Comparison of ENCODE assay signal across 1 cellular context in the genomic region with DNA sequence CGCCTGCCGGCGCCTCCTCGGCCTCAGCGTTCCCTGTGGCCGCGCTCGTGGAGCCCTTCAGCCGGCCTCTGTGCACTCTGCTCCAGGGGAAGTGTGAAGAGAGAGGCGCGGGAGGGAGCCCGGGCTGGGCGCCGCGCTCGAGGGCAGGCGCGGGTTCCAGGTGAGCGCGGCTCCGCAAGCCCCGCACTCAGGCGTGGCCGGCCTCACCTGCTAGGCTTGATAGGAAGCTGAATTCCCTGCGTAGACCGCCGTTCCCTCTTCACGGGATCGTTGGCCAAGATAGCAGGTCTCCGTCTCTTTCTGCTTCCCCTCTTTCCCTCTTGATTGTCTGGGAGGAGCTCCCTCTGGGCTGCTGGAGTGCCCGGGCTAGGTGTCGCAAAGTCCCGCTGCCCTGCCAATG.
TF ChIP-seq lines count a peak whose summit lies in the region.

No MANE protein-coding gene starts in this region.

TF ChIP-seq in HEK293, 187 proteins besides CTCF, POLR2A, EP300 and RAD21 (continued from another document):
- TF ChIP-seq, protein P1, sequence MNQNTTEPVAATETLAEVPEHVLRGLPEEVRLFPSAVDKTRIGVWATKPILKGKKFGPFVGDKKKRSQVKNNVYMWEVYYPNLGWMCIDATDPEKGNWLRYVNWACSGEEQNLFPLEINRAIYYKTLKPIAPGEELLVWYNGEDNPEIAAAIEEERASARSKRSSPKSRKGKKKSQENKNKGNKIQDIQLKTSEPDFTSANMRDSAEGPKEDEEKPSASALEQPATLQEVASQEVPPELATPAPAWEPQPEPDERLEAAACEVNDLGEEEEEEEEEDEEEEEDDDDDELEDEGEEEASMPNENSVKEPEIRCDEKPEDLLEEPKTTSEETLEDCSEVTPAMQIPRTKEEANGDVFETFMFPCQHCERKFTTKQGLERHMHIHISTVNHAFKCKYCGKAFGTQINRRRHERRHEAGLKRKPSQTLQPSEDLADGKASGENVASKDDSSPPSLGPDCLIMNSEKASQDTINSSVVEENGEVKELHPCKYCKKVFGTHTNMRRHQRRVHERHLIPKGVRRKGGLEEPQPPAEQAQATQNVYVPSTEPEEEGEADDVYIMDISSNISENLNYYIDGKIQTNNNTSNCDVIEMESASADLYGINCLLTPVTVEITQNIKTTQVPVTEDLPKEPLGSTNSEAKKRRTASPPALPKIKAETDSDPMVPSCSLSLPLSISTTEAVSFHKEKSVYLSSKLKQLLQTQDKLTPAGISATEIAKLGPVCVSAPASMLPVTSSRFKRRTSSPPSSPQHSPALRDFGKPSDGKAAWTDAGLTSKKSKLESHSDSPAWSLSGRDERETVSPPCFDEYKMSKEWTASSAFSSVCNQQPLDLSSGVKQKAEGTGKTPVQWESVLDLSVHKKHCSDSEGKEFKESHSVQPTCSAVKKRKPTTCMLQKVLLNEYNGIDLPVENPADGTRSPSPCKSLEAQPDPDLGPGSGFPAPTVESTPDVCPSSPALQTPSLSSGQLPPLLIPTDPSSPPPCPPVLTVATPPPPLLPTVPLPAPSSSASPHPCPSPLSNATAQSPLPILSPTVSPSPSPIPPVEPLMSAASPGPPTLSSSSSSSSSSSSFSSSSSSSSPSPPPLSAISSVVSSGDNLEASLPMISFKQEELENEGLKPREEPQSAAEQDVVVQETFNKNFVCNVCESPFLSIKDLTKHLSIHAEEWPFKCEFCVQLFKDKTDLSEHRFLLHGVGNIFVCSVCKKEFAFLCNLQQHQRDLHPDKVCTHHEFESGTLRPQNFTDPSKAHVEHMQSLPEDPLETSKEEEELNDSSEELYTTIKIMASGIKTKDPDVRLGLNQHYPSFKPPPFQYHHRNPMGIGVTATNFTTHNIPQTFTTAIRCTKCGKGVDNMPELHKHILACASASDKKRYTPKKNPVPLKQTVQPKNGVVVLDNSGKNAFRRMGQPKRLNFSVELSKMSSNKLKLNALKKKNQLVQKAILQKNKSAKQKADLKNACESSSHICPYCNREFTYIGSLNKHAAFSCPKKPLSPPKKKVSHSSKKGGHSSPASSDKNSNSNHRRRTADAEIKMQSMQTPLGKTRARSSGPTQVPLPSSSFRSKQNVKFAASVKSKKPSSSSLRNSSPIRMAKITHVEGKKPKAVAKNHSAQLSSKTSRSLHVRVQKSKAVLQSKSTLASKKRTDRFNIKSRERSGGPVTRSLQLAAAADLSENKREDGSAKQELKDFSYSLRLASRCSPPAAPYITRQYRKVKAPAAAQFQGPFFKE (tag by site-specific recombination; IDR thresholded peaks at IDR 0.05; ENCODE audit: borderline replicate concordance), result no peak
- TF ChIP-seq SP7 (tag by site-specific recombination; IDR thresholded peaks at IDR 0.05) (no peak), ZNF529 (tag by site-specific recombination; IDR thresholded peaks at IDR 0.05; ENCODE audit: insufficient replicate concordance) (no peak), ZBTB17 (tag by site-specific recombination; IDR thresholded peaks at IDR 0.05) (0 out of 2 replicates have a peak, but pooled peaks have one; percentile 35), ZNF132 (tag by site-specific recombination; IDR thresholded peaks at IDR 0.05; ENCODE audit: borderline replicate concordance) (no peak), ZNF777 (tag by site-specific recombination; IDR thresholded peaks at IDR 0.05; ENCODE audit: borderline replicate concordance) (no peak), ZBTB20 (tag by site-specific recombination; IDR thresholded peaks at IDR 0.05) (peak; percentile 64), ZXDB (tag by site-specific recombination; IDR thresholded peaks at IDR 0.05) (no peak), ZNF830 (tag by site-specific recombination; IDR thresholded peaks at IDR 0.05; ENCODE audit: low read depth) (no peak), ZNF660 (tag by site-specific recombination; IDR thresholded peaks at IDR 0.05) (peak; percentile 37; the same call in 1 of the 2 replicates), ZNF768 (tag by site-specific recombination; IDR thresholded peaks at IDR 0.05) (no peak), ZNF776 (tag by site-specific recombination; IDR thresholded peaks at IDR 0.05; ENCODE audit: borderline replicate concordance) (no peak), ZNF335 (tag by site-specific recombination; conservative IDR thresholded peaks at IDR 0.05) (0 out of 2 replicates have a peak, but pooled peaks have one; percentile 10), ZNF202 (tag by site-specific recombination; IDR thresholded peaks at IDR 0.05; ENCODE audit: borderline replicate concordance) (no peak), BCL11A (tag by site-specific recombination; IDR thresholded peaks at IDR 0.05; ENCODE audit: low read depth) (no peak), TCF7L2 (IDR thresholded peaks at IDR 0.05; ENCODE audit: borderline replicate concordance, low read depth, low read length) (no peak), GLIS2 (tag by site-specific recombination; IDR thresholded peaks at IDR 0.05) (no peak), ZNF350 (tag by site-specific recombination; IDR thresholded peaks at IDR 0.05) (no peak), ZIC2 (tag by site-specific recombination; IDR thresholded peaks at IDR 0.05) (no peak), ZNF658 (tag by site-specific recombination; IDR thresholded peaks at IDR 0.05) (no peak), ZBTB8A (tag by site-specific recombination; IDR thresholded peaks at IDR 0.05) (peak; percentile 37; the same call in 1 of the 2 replicates), MEIS1 (CRISPR knock-in tag; IDR thresholded peaks at IDR 0.05; ENCODE audit: borderline replicate concordance) (no peak), ZNF426 (tag by site-specific recombination; IDR thresholded peaks at IDR 0.05) (no peak), ZNF274 (IDR thresholded peaks at IDR 0.05; ENCODE audit: low read length) (no peak), ZNF274 (tag by site-specific recombination; IDR thresholded peaks at IDR 0.05; ENCODE audit: borderline replicate concordance) (no peak), ZNF248 (tag by site-specific recombination; IDR thresholded peaks at IDR 0.05) (no peak), ZNF175 (tag by site-specific recombination; IDR thresholded peaks at IDR 0.05) (no peak), TSHZ1 (tag by site-specific recombination; IDR thresholded peaks at IDR 0.05; ENCODE audit: borderline replicate concordance) (no peak), ZBTB7A (tag by site-specific recombination; IDR thresholded peaks at IDR 0.05; ENCODE audit: low read depth) (no peak), ZNF211 (tag by site-specific recombination; IDR thresholded peaks at IDR 0.05; ENCODE audit: low read depth) (no peak), ZNF133 (tag by site-specific recombination; IDR thresholded peaks at IDR 0.05) (no peak), ZNF239 (tag by site-specific recombination; IDR thresholded peaks at IDR 0.05) (no peak), ZNF19 (tag by site-specific recombination; IDR thresholded peaks at IDR 0.05; ENCODE audit: low read depth) (no peak), ZNF354C (tag by site-specific recombination; IDR thresholded peaks at IDR 0.05; ENCODE audit: borderline replicate concordance, low read depth) (no peak), ZNF521 (tag by site-specific recombination; IDR thresholded peaks at IDR 0.05) (no peak), ZNF596 (tag by site-specific recombination; IDR thresholded peaks at IDR 0.05) (no peak), EGR2 (tag by site-specific recombination; IDR thresholded peaks at IDR 0.05; ENCODE audit: low read depth) (no peak)
- TF ChIP-seq, protein P2, sequence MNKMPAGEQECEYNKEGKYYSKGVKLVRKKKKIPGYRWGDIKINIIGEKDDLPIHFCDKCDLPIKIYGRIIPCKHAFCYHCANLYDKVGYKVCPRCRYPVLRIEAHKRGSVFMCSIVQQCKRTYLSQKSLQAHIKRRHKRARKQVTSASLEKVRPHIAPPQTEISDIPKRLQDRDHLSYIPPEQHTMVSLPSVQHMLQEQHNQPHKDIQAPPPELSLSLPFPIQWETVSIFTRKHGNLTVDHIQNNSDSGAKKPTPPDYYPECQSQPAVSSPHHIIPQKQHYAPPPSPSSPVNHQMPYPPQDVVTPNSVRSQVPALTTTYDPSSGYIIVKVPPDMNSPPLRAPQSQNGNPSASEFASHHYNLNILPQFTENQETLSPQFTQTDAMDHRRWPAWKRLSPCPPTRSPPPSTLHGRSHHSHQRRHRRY (tag by site-specific recombination; IDR thresholded peaks at IDR 0.05), result no peak
- TF ChIP-seq, protein P3, sequence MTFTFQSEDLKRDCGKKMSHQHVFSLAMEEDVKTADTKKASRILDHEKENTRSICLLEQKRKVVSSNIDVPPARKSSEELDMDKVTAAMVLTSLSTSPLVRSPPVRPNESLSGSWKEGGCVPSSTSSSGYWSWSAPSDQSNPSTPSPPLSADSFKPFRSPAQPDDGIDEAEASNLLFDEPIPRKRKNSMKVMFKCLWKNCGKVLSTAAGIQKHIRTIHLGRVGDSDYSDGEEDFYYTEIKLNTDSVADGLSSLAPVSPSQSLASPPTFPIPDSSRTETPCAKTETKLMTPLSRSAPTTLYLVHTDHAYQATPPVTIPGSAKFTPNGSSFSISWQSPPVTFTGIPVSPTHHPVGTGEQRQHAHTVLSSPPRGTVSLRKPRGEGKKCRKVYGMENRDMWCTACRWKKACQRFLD (tag by site-specific recombination; IDR thresholded peaks at IDR 0.05), result no peak
- TF ChIP-seq, protein P4, sequence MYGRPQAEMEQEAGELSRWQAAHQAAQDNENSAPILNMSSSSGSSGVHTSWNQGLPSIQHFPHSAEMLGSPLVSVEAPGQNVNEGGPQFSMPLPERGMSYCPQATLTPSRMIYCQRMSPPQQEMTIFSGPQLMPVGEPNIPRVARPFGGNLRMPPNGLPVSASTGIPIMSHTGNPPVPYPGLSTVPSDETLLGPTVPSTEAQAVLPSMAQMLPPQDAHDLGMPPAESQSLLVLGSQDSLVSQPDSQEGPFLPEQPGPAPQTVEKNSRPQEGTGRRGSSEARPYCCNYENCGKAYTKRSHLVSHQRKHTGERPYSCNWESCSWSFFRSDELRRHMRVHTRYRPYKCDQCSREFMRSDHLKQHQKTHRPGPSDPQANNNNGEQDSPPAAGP (tag by site-specific recombination; IDR thresholded peaks at IDR 0.05), result no peak
- TF ChIP-seq, protein P5, sequence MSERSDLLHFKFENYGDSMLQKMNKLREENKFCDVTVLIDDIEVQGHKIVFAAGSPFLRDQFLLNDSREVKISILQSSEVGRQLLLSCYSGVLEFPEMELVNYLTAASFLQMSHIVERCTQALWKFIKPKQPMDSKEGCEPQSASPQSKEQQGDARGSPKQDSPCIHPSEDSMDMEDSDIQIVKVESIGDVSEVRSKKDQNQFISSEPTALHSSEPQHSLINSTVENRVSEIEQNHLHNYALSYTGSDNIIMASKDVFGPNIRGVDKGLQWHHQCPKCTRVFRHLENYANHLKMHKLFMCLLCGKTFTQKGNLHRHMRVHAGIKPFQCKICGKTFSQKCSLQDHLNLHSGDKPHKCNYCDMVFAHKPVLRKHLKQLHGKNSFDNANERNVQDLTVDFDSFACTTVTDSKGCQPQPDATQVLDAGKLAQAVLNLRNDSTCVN (tag by site-specific recombination; optimal IDR thresholded peaks at IDR 0.05), result peak; percentile 80
- TF ChIP-seq, protein P6, sequence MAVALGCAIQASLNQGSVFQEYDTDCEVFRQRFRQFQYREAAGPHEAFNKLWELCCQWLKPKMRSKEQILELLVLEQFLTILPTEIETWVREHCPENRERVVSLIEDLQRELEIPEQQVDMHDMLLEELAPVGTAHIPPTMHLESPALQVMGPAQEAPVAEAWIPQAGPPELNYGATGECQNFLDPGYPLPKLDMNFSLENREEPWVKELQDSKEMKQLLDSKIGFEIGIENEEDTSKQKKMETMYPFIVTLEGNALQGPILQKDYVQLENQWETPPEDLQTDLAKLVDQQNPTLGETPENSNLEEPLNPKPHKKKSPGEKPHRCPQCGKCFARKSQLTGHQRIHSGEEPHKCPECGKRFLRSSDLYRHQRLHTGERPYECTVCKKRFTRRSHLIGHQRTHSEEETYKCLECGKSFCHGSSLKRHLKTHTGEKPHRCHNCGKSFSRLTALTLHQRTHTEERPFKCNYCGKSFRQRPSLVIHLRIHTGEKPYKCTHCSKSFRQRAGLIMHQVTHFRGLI (tag by site-specific recombination; IDR thresholded peaks at IDR 0.05), result 0 out of 2 replicates have a peak, but pooled peaks have one; percentile 37
